ENCODE assay signal across 18 cellular contexts in genomic region chr11:124832571-124832970, GRCh38.
A peak's percentile ranks its signal among the peaks of the same experiment; 100 is the strongest.
DNase-seq lines count a peak whose midpoint lies in the region; ATAC-seq lines count a peak whose summit lies in the region.
"Had no signal": no experiment of that assay in that cellular context is flagged by ENCODE, and none has a peak within 500 bp of the region (broad histone marks: within the 10 kb centered on the region; RNA-seq: fewer than 3 reads in every experiment).

No MANE protein-coding gene starts in this region.

- peak; percentile 31 for ATAC-seq in stimulated activated naive CD8-positive, alpha-beta T cell treated with anti-CD3 and anti-CD28 coated beads, Interleukin-15, amount 100 ng/mL, for 72 hours
- ATAC-seq in stimulated activated naive CD8-positive, alpha-beta T cell treated with anti-CD3 and anti-CD28 coated beads, Interleukin-15, Interleukin-2, amounts not matched to agents 100 U/mL and 50 U/mL, for 24 hours = no peak
- peak; percentile 23 for ATAC-seq in stimulated activated effector memory CD8-positive, alpha-beta T cell treated with anti-CD3 and anti-CD28 coated beads, Interleukin-12 subunit alpha, Interleukin-12 subunit beta, amount 100 ng/mL, for 72 hours
- ATAC-seq: Right ventricle myocardium inferior had no signal

- no peaks in the 10 kb centered on the region for H3K36me3 Mint-ChIP-seq in stimulated activated effector memory CD8-positive, alpha-beta T cell treated with anti-CD3 and anti-CD28 coated beads, Interleukin-12 subunit alpha, Interleukin-12 subunit beta, amount 100 ng/mL, for 72 hours
- H3K36me3 Mint-ChIP-seq: CD4-positive, alpha-beta memory T cell; IgD-negative memory B cell had no signal

- DNase-seq in stimulated activated naive CD8-positive, alpha-beta T cell treated with anti-CD3 and anti-CD28 coated beads, Interleukin-15, amount 100 ng/mL, for 72 hours = no peak
- no peak for DNase-seq in stimulated activated naive CD8-positive, alpha-beta T cell treated with anti-CD3 and anti-CD28 coated beads, Interleukin-15, Interleukin-2, amounts not matched to agents 100 U/mL and 50 U/mL, for 24 hours
- DNase-seq in SW480 (ENCODE audit: low spot score) = peak; percentile 96
- DNase-seq in glomerular visceral epithelial cell (ENCODE audit: extremely low spot score) = peak; percentile 30
- no peak for DNase-seq in stimulated activated effector memory CD8-positive, alpha-beta T cell treated with anti-CD3 and anti-CD28 coated beads, Interleukin-12 subunit alpha, Interleukin-12 subunit beta, amount 100 ng/mL, for 72 hours (ENCODE audit: low spot score in 2 of 2)
- no peak for DNase-seq in stimulated activated CD4-positive, alpha-beta T cell treated with anti-CD3 and anti-CD28 coated beads, Interleukin-2, amount 100 ng/mL, for 24 hours
- no peak for DNase-seq in stimulated activated naive CD4-positive, alpha-beta T cell (lab: John Stamatoyannopoulos, UW)
- DNase-seq in NCI-H1092 (lab: John Stamatoyannopoulos, UW) = no peak
- DNase-seq: 8988T; CD4-positive, alpha-beta memory T cell; DMS79; NCI-H1436 treated with DMSO at 0.1 percent for 48 hours; NCI-H2029 treated with DMSO at 0.1 percent for 48 hours; NCI-H2171 treated with DMSO at 0.1 percent for 48 hours; NCI-H748 treated with DMSO at 0.1 percent for 48 hours had no signal

- peaks cover 34% of the 10 kb centered on the region for H3K27me3 Mint-ChIP-seq in stimulated activated naive CD8-positive, alpha-beta T cell treated with anti-CD3 and anti-CD28 coated beads, Interleukin-15, amount 100 ng/mL, for 72 hours

- H3K4me3 Mint-ChIP-seq in stimulated activated naive CD8-positive, alpha-beta T cell treated with anti-CD3 and anti-CD28 coated beads, Interleukin-15, amount 100 ng/mL, for 72 hours = no peak overlapping the region
- H3K4me3 Mint-ChIP-seq in stimulated activated effector memory CD8-positive, alpha-beta T cell treated with anti-CD3 and anti-CD28 coated beads, Interleukin-12 subunit alpha, Interleukin-12 subunit beta, amount 100 ng/mL, for 72 hours = no peak overlapping the region
- H3K4me3 Mint-ChIP-seq: GM23338, IgD-negative memory B cell had no signal

- no peaks in the 10 kb centered on the region for H3K9me3 Mint-ChIP-seq in stimulated activated naive CD8-positive, alpha-beta T cell treated with anti-CD3 and anti-CD28 coated beads, Interleukin-15, amount 100 ng/mL, for 72 hours
- no peaks in the 10 kb centered on the region for H3K9me3 Mint-ChIP-seq in stimulated activated effector memory CD8-positive, alpha-beta T cell treated with anti-CD3 and anti-CD28 coated beads, Interleukin-12 subunit alpha, Interleukin-12 subunit beta, amount 100 ng/mL, for 72 hours
- H3K9me3 Mint-ChIP-seq: CD4-positive, alpha-beta memory T cell; GM23338; IgD-negative memory B cell had no signal

- H3K4me1 Mint-ChIP-seq in stimulated activated naive CD8-positive, alpha-beta T cell treated with anti-CD3 and anti-CD28 coated beads, Interleukin-15, amount 100 ng/mL, for 72 hours = peaks cover 19% of the 10 kb centered on the region
- H3K4me1 Mint-ChIP-seq in stimulated activated effector memory CD8-positive, alpha-beta T cell treated with anti-CD3 and anti-CD28 coated beads, Interleukin-12 subunit alpha, Interleukin-12 subunit beta, amount 100 ng/mL, for 72 hours = peaks cover 6% of the 10 kb centered on the region

- no peak overlapping the region for H3K27ac Mint-ChIP-seq in stimulated activated naive CD8-positive, alpha-beta T cell treated with anti-CD3 and anti-CD28 coated beads, Interleukin-15, amount 100 ng/mL, for 72 hours
- H3K27ac Mint-ChIP-seq in stimulated activated effector memory CD8-positive, alpha-beta T cell treated with anti-CD3 and anti-CD28 coated beads, Interleukin-12 subunit alpha, Interleukin-12 subunit beta, amount 100 ng/mL, for 72 hours = no peak overlapping the region
- H3K27ac Mint-ChIP-seq: CD4-positive, alpha-beta memory T cell; GM23338; IgD-negative memory B cell had no signal

Comparison
In these comparisons a context has a peak if more than half of its experiments do, and no peak if none do; other contexts are left out.
1. DNase-seq: peak in SW480 (single experiment) and glomerular visceral epithelial cell (single experiment); none in stimulated activated naive CD8-positive, alpha-beta T cell treated with anti-CD3 and anti-CD28 coated beads, Interleukin-15, amount 100 ng/mL, for 72 hours (0 of 2), stimulated activated naive CD8-positive, alpha-beta T cell treated with anti-CD3 and anti-CD28 coated beads, Interleukin-15, Interleukin-2, amounts not matched to agents 100 U/mL and 50 U/mL, for 24 hours (single experiment), stimulated activated effector memory CD8-positive, alpha-beta T cell treated with anti-CD3 and anti-CD28 coated beads, Interleukin-12 subunit alpha, Interleukin-12 subunit beta, amount 100 ng/mL, for 72 hours (0 of 2), stimulated activated CD4-positive, alpha-beta T cell treated with anti-CD3 and anti-CD28 coated beads, Interleukin-2, amount 100 ng/mL, for 24 hours (0 of 2), stimulated activated naive CD4-positive, alpha-beta T cell (0 of 6) and NCI-H1092 (single experiment).